In the genomic region with DNA sequence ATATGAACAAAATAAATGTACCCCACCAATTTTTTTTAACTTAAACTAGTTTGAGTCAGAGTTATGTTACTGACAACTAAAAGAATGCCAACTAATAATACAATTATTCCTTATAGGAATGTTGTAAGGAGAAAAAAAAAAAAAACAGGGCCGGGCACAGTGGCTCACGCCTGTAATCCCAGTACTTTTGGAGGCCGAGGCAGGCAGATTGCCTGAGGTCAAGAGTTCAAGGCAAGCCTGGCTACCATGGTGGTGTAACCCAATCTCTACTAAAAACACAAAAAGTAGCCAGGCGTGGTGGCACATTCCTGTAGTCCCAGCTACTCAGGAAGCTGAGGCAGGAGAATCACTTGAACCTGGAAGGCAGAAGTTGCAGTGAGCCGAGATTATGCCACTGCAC, we compare ENCODE assay signal across 1 cellular context. TPM values are rescaled to one million over a fixed set of nuclear protein-coding genes. Genes with fewer than 3 reads are reported as not detected.
"Had no signal": no experiment of that assay in that cellular context is flagged by ENCODE, and none has a peak within 500 bp of the region (broad histone marks: within the 10 kb centered on the region; RNA-seq: fewer than 3 reads in every experiment).

No MANE protein-coding gene starts in this region.

RNA-seq across cellular contexts. Expression of a gene that starts 6.6 kb away (rescaled TPM):
- total RNA-seq: natural killer cell had no signal
